Comparison of ENCODE assay signal across 1 cellular context in genomic region chr17:73272906-73273218, GRCh38.
TF ChIP-seq lines count a peak whose summit lies in the region.

No MANE protein-coding gene starts in this region.

TF ChIP-seq in HepG2, 621 proteins besides CTCF, POLR2A, EP300 and RAD21 (continued from another document and continues in another):
- peak; percentile 60; the same call in 1 of the 2 replicates for TF ChIP-seq E2F1 (CRISPR knock-in tag; IDR thresholded peaks at IDR 0.05)
- peak; percentile 67; the same call in 1 of the 2 replicates for TF ChIP-seq HNF4G (IDR thresholded peaks at IDR 0.05; ENCODE audit: borderline replicate concordance, low read depth, low read length)
- TF ChIP-seq HNF4G (CRISPR knock-in tag; IDR thresholded peaks at IDR 0.05; ENCODE audit: borderline replicate concordance, low read depth) = peak; percentile 79; the same call in 1 of the 2 replicates
- no peak for TF ChIP-seq PCBP1 (IDR thresholded peaks at IDR 0.05; ENCODE audit: borderline replicate concordance, low read depth, low read length)
- no peak; the same call in 1 of the 2 replicates for TF ChIP-seq TOE1 (CRISPR knock-in tag; IDR thresholded peaks at IDR 0.05)
- no peak for TF ChIP-seq SP2 (CRISPR knock-in tag; IDR thresholded peaks at IDR 0.05)
- TF ChIP-seq RNF219 (CRISPR knock-in tag; IDR thresholded peaks at IDR 0.05) = no peak
- no peak for TF ChIP-seq ZBTB21 (CRISPR knock-in tag; IDR thresholded peaks at IDR 0.05)
- TF ChIP-seq, protein P1, sequence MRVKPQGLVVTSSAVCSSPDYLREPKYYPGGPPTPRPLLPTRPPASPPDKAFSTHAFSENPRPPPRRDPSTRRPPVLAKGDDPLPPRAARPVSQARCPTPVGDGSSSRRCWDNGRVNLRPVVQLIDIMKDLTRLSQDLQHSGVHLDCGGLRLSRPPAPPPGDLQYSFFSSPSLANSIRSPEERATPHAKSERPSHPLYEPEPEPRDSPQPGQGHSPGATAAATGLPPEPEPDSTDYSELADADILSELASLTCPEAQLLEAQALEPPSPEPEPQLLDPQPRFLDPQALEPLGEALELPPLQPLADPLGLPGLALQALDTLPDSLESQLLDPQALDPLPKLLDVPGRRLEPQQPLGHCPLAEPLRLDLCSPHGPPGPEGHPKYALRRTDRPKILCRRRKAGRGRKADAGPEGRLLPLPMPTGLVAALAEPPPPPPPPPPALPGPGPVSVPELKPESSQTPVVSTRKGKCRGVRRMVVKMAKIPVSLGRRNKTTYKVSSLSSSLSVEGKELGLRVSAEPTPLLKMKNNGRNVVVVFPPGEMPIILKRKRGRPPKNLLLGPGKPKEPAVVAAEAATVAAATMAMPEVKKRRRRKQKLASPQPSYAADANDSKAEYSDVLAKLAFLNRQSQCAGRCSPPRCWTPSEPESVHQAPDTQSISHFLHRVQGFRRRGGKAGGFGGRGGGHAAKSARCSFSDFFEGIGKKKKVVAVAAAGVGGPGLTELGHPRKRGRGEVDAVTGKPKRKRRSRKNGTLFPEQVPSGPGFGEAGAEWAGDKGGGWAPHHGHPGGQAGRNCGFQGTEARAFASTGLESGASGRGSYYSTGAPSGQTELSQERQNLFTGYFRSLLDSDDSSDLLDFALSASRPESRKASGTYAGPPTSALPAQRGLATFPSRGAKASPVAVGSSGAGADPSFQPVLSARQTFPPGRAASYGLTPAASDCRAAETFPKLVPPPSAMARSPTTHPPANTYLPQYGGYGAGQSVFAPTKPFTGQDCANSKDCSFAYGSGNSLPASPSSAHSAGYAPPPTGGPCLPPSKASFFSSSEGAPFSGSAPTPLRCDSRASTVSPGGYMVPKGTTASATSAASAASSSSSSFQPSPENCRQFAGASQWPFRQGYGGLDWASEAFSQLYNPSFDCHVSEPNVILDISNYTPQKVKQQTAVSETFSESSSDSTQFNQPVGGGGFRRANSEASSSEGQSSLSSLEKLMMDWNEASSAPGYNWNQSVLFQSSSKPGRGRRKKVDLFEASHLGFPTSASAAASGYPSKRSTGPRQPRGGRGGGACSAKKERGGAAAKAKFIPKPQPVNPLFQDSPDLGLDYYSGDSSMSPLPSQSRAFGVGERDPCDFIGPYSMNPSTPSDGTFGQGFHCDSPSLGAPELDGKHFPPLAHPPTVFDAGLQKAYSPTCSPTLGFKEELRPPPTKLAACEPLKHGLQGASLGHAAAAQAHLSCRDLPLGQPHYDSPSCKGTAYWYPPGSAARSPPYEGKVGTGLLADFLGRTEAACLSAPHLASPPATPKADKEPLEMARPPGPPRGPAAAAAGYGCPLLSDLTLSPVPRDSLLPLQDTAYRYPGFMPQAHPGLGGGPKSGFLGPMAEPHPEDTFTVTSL (CRISPR knock-in tag; IDR thresholded peaks at IDR 0.05; ENCODE audit: borderline replicate concordance) = peak; percentile 44; the same call in 1 of the 2 replicates
- TF ChIP-seq ZNF263 (CRISPR knock-in tag; IDR thresholded peaks at IDR 0.05) = peak; percentile 34; the same call in 1 of the 2 replicates
- no peak for TF ChIP-seq ZFP82 (CRISPR knock-in tag; IDR thresholded peaks at IDR 0.05; ENCODE audit: borderline replicate concordance)
- TF ChIP-seq ZNF142 (CRISPR knock-in tag; IDR thresholded peaks at IDR 0.05) = no peak; the same call in 1 of the 2 replicates
- peak; percentile 64; the same call in 1 of the 2 replicates for TF ChIP-seq ZNF724P (CRISPR knock-in tag; IDR thresholded peaks at IDR 0.05; ENCODE audit: borderline replicate concordance)
- TF ChIP-seq KDM3A (CRISPR knock-in tag; IDR thresholded peaks at IDR 0.05; ENCODE audit: low read depth) = 0 out of 2 replicates have a peak, but pooled peaks have one; percentile 38
- TF ChIP-seq ZBTB42 (CRISPR knock-in tag; IDR thresholded peaks at IDR 0.05) = no peak
- TF ChIP-seq ZNF331 (CRISPR knock-in tag; IDR thresholded peaks at IDR 0.05) = peak; percentile 85
- no peak for TF ChIP-seq SRY (CRISPR knock-in tag; IDR thresholded peaks at IDR 0.05)
- TF ChIP-seq RARG (CRISPR knock-in tag; IDR thresholded peaks at IDR 0.05; ENCODE audit: low read depth) = 0 out of 2 replicates have a peak, but pooled peaks have one; percentile 40
- TF ChIP-seq ZSCAN21 (CRISPR knock-in tag; IDR thresholded peaks at IDR 0.05; ENCODE audit: borderline replicate concordance) = peak; percentile 58; the same call in 1 of the 2 replicates
- no peak; the same call in 1 of the 2 replicates for TF ChIP-seq MXD4 (CRISPR knock-in tag; IDR thresholded peaks at IDR 0.05)
- TF ChIP-seq ZNF549 (CRISPR knock-in tag; IDR thresholded peaks at IDR 0.05) = no peak
- TF ChIP-seq, protein P2, sequence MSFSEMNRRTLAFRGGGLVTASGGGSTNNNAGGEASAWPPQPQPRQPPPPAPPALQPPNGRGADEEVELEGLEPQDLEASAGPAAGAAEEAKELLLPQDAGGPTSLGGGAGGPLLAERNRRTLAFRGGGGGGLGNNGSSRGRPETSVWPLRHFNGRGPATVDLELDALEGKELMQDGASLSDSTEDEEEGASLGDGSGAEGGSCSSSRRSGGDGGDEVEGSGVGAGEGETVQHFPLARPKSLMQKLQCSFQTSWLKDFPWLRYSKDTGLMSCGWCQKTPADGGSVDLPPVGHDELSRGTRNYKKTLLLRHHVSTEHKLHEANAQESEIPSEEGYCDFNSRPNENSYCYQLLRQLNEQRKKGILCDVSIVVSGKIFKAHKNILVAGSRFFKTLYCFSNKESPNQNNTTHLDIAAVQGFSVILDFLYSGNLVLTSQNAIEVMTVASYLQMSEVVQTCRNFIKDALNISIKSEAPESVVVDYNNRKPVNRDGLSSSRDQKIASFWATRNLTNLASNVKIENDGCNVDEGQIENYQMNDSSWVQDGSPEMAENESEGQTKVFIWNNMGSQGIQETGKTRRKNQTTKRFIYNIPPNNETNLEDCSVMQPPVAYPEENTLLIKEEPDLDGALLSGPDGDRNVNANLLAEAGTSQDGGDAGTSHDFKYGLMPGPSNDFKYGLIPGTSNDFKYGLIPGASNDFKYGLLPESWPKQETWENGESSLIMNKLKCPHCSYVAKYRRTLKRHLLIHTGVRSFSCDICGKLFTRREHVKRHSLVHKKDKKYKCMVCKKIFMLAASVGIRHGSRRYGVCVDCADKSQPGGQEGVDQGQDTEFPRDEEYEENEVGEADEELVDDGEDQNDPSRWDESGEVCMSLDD (CRISPR knock-in tag; IDR thresholded peaks at IDR 0.05; ENCODE audit: borderline replicate concordance) = peak; percentile 70; the same call in 1 of the 2 replicates
- TF ChIP-seq ZNF138 (CRISPR knock-in tag; IDR thresholded peaks at IDR 0.05; ENCODE audit: low read depth) = no peak
- TF ChIP-seq HOMEZ (CRISPR knock-in tag; IDR thresholded peaks at IDR 0.05; ENCODE audit: low read depth) = peak; percentile 68
- TF ChIP-seq KDM6A (CRISPR knock-in tag; IDR thresholded peaks at IDR 0.05; ENCODE audit: low read depth) = peak; percentile 77
- TF ChIP-seq CEBPB (IDR thresholded peaks at IDR 0.05; ENCODE audit: borderline replicate concordance, low read depth, low read length) = peak; percentile 29
- TF ChIP-seq KDM2A (CRISPR knock-in tag; IDR thresholded peaks at IDR 0.05; ENCODE audit: borderline replicate concordance, low read depth) = peak; percentile 66; the same call in 1 of the 2 replicates
- TF ChIP-seq ZNF264 (CRISPR knock-in tag; IDR thresholded peaks at IDR 0.05) = 0 out of 2 replicates have a peak, but pooled peaks have one; percentile 51
- TF ChIP-seq, protein P3, sequence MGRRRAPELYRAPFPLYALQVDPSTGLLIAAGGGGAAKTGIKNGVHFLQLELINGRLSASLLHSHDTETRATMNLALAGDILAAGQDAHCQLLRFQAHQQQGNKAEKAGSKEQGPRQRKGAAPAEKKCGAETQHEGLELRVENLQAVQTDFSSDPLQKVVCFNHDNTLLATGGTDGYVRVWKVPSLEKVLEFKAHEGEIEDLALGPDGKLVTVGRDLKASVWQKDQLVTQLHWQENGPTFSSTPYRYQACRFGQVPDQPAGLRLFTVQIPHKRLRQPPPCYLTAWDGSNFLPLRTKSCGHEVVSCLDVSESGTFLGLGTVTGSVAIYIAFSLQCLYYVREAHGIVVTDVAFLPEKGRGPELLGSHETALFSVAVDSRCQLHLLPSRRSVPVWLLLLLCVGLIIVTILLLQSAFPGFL (CRISPR knock-in tag; IDR thresholded peaks at IDR 0.05) = no peak
- TF ChIP-seq ZMYM3 (CRISPR knock-in tag; IDR thresholded peaks at IDR 0.05) = peak; percentile 70; the same call in 1 of the 2 replicates
- no peak for TF ChIP-seq ZNF567 (CRISPR knock-in tag; IDR thresholded peaks at IDR 0.05; ENCODE audit: borderline replicate concordance)
- no peak for TF ChIP-seq ZNF343 (CRISPR knock-in tag; IDR thresholded peaks at IDR 0.05)
- no peak for TF ChIP-seq ZNF510 (CRISPR knock-in tag; IDR thresholded peaks at IDR 0.05; ENCODE audit: low read depth)
- 0 out of 4 replicates have a peak, but pooled peaks of 1 of the 2 experiments have one; percentile 7 for TF ChIP-seq HMGXB4 (CRISPR knock-in tag; IDR thresholded peaks at IDR 0.05; ENCODE audit: borderline replicate concordance in 1 of 2, low read depth in 1 of 2)
- no peak for TF ChIP-seq MTF1 (CRISPR knock-in tag; IDR thresholded peaks at IDR 0.05)
